11 cellular contexts compared by ENCODE assay signal in genomic region chr4:101981756-101982155, GRCh38.
A peak's percentile ranks its signal among the peaks of the same experiment; 100 is the strongest.
DNase-seq lines count a peak whose midpoint lies in the region; ATAC-seq and TF ChIP-seq lines count a peak whose summit lies in the region.
"Had no signal": no experiment of that assay in that cellular context is flagged by ENCODE, and none has a peak within 500 bp of the region (broad histone marks: within the 10 kb centered on the region; RNA-seq: fewer than 3 reads in every experiment).

No MANE protein-coding gene starts in this region.

- intact Hi-C loops in left ventricle myocardium superior (cut with micrococcal nuclease): no loop called here

- peak overlapping the region; percentile 37 for H3K4me2 ChIP-seq in Karpas-422 (ENCODE audit: low read depth, low read length, poor library complexity, severe bottlenecking)

- H3K4me1 Mint-ChIP-seq in chondrocyte (ENCODE audit: low read depth): peaks cover 9% of the 10 kb centered on the region

- H3K27me3 ChIP-seq in Karpas-422 (ENCODE audit: low read length): no peaks in the 10 kb centered on the region
- H3K27me3 ChIP-seq: breast epithelium, uterus had no signal

- H3K9me3 ChIP-seq in Karpas-422 (ENCODE audit: low read length): no peaks in the 10 kb centered on the region
- H3K9me3 ChIP-seq: breast epithelium, uterus had no signal

- H3K27ac ChIP-seq in Karpas-422 (ENCODE audit: low read length): peak overlapping the region; percentile 49
- H3K27ac ChIP-seq: breast epithelium, uterus had no signal

- H4K20me1 ChIP-seq in Karpas-422 (ENCODE audit: insufficient read depth, low read depth, low read length): no peaks in the 10 kb centered on the region

- peaks cover 4% of the 10 kb centered on the region for H3K9me3 Mint-ChIP-seq in chondrocyte (ENCODE audit: low read depth)

- ATAC-seq in left ventricle myocardium superior (no peak), GM18868 (IDR thresholded peaks at IDR 0.05; ENCODE audit: unreplicated experiment) (no peak)

- peak overlapping the region; percentile 27; the same call in 1 of the 2 replicates for H3K9ac ChIP-seq in Karpas-422 (ENCODE audit: low read length)

- no peak overlapping the region for H3K4me3 Mint-ChIP-seq in chondrocyte (ENCODE audit: unreplicated experiment)

- H3K36me3 Mint-ChIP-seq in chondrocyte (ENCODE audit: low read depth): peaks cover 1% of the 10 kb centered on the region

- no peaks in the 10 kb centered on the region for H3K27me3 Mint-ChIP-seq in chondrocyte (ENCODE audit: low read depth)

- peak; percentile 10 for DNase-seq in CD1c-positive myeloid dendritic cell (ENCODE audit: extremely low spot score)
- peak; percentile 63 for DNase-seq in Karpas-422
- DNase-seq in UCSD-AML1 (lab: John Stamatoyannopoulos, UW; ENCODE audit: unreplicated experiment): peak; percentile 46
- peak; percentile 14 for DNase-seq in kidney glomerular epithelial cell (lab: John Stamatoyannopoulos, UW)
- no peak for DNase-seq in left ventricle myocardium superior
- no peak for DNase-seq in foreskin melanocyte
- DNase-seq in chondrocyte (ENCODE audit: low spot score): no peak
- DNase-seq: C1 segment of cervical spinal cord, uterus had no signal

- H3K4me3 ChIP-seq in Karpas-422 (ENCODE audit: low read length): no peak overlapping the region
- H3K4me3 ChIP-seq: breast epithelium, uterus had no signal

- H3K27ac Mint-ChIP-seq in chondrocyte (ENCODE audit: unreplicated experiment): no peak overlapping the region

- peaks cover 21% of the 10 kb centered on the region for H3K4me1 ChIP-seq in Karpas-422 (ENCODE audit: low read length)
- H3K4me1 ChIP-seq: breast epithelium, uterus had no signal

- no peaks in the 10 kb centered on the region for H3K79me2 ChIP-seq in Karpas-422 (ENCODE audit: low read length)

- H2AFZ ChIP-seq in Karpas-422 (ENCODE audit: low read length): peak overlapping the region; percentile 49; the same call in 1 of the 2 replicates

- H3K36me3 ChIP-seq in Karpas-422 (ENCODE audit: insufficient read depth, low read length): no peaks in the 10 kb centered on the region
- H3K36me3 ChIP-seq: breast epithelium, uterus had no signal

- no peaks in the 10 kb centered on the region for H3K9me2 ChIP-seq in Karpas-422 (replicated peaks; ENCODE audit: insufficient read depth, low read length)

- TF ChIP-seq CTCF in chondrocyte (IDR thresholded peaks at IDR 0.05): no peak

Comparison
In these comparisons a context has a peak if more than half of its experiments do, and no peak if none do; other contexts are left out.
1. DNase-seq: peak in CD1c-positive myeloid dendritic cell (single experiment), Karpas-422 (single experiment), UCSD-AML1 (single experiment) and kidney glomerular epithelial cell (single experiment); none in left ventricle myocardium superior (single experiment), foreskin melanocyte (single experiment) and chondrocyte (single experiment).